Comparison of ENCODE assay signal across 1 cellular context in the genomic region with DNA sequence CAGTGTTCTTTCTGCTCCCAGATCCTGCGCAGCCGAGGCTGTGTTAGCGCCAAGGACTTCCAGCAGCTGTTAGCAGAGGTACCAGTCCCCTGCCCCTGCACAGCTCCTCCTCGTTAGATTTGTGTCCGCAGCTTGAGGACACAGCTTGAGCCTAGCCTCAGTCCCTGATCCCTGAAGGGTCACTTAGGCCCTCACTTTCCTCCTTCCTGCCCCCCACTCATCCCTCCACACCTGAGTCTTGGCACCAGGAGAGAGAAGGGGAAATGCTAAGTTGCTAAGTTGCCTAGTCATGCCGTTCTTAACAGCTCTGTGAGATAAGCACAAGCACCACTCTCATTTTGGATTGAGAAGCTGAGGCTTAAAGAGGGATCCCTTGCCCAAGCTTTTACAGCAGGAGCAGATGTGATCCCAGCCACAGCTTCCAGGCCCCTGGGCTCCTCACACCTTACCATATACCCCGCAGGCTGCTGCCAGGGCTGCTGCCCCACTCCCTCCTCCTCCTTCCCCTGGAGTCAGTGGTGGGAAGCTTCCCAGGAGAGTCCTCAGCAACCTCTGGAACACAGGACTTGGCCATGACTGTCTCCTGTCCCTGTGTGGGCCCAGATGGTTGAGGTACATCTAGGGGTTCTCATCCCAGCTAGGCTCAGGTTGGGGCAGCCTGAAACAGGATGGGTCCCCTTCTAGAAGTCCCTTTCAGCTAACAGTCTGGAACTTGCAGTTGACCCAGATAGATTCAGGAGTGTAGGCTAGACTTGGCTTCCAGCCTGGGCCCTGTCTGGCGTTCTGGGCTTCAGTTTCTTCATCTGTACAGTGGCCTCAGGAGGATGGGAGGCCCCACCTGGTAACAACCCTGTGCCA.
TF ChIP-seq lines count a peak whose summit lies in the region.

No MANE protein-coding gene starts in this region.

TF ChIP-seq in H1, 55 proteins besides CTCF, POLR2A, EP300 and RAD21:
- no peak for TF ChIP-seq PHF8 (conservative IDR thresholded peaks at IDR 0.05; ENCODE audit: low read depth, low read length)
- no peak for TF ChIP-seq KDM1A (IDR thresholded peaks at IDR 0.05; ENCODE audit: borderline replicate concordance, low read length)
- TF ChIP-seq SUZ12 (IDR thresholded peaks at IDR 0.05; ENCODE audit: low read length) = no peak
- no peak for TF ChIP-seq FOSL1 (IDR thresholded peaks at IDR 0.05; ENCODE audit: insufficient read depth, low read depth, low read length)
- no peak for TF ChIP-seq KDM5A (IDR thresholded peaks at IDR 0.05; ENCODE audit: low read length)
- no peak for TF ChIP-seq JUND (IDR thresholded peaks at IDR 0.05; ENCODE audit: low read length)
- TF ChIP-seq SIRT6 (IDR thresholded peaks at IDR 0.05; ENCODE audit: low read length) = no peak
- TF ChIP-seq TEAD4 (IDR thresholded peaks at IDR 0.05; ENCODE audit: low read depth, low read length) = no peak
- TF ChIP-seq JUN (IDR thresholded peaks at IDR 0.05; ENCODE audit: low read depth, low read length) = no peak
- TF ChIP-seq, protein P1, sequence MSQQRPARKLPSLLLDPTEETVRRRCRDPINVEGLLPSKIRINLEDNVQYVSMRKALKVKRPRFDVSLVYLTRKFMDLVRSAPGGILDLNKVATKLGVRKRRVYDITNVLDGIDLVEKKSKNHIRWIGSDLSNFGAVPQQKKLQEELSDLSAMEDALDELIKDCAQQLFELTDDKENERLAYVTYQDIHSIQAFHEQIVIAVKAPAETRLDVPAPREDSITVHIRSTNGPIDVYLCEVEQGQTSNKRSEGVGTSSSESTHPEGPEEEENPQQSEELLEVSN (IDR thresholded peaks at IDR 0.05) = no peak
- no peak for TF ChIP-seq TBP (IDR thresholded peaks at IDR 0.05; ENCODE audit: low read depth, low read length)
